29 cellular contexts compared by ENCODE assay signal in genomic region chr15:51060058-51060598, GRCh38. TPM values are rescaled to one million over a fixed set of nuclear protein-coding genes. Genes with fewer than 3 reads are reported as not detected.
"Had no signal": no experiment of that assay in that cellular context is flagged by ENCODE, and none has a peak within 500 bp of the region (broad histone marks: within the 10 kb centered on the region; RNA-seq: fewer than 3 reads in every experiment).

No MANE protein-coding gene starts in this region.

- H3K27me3 ChIP-seq: brain microvascular endothelial cell, Peyer's patch had no signal

- H3K36me3 ChIP-seq: brain microvascular endothelial cell, cardiac muscle cell, Peyer's patch had no signal

- H3K4me3 ChIP-seq: cardiac muscle cell, Peyer's patch had no signal

- H3K9me3 ChIP-seq: Peyer's patch had no signal

- DNase-seq: activated CD4-positive, alpha-beta T cell treated with anti-CD3 and anti-CD28 coated beads for 36 hours; activated CD4-positive, alpha-beta T cell treated with anti-CD3 and anti-CD28 coated beads, Interleukin-2, amount 10 ng/mL, durations not matched to agents 7 days and 5 days; activated CD4-positive, alpha-beta T cell treated with anti-CD3 and anti-CD28 coated beads, Interleukin-2, amount 50 U/mL, for 48 hours; activated CD8-positive, alpha-beta T cell treated with anti-CD3 and anti-CD28 coated beads, Interleukin-2, amount 10 ng/mL, durations not matched to agents 7 days and 5 days; activated gamma-delta T cell treated with Interleukin-2 at 50 U/mL for 16 hours; activated naive CD4-positive, alpha-beta T cell treated with anti-CD3 and anti-CD28 coated beads for 36 hours; activated T-cell treated with anti-CD3 and anti-CD28 coated beads, Interleukin-2, amount 50 U/mL, for 4 hours; aorta; brain microvascular endothelial cell; Kasumi-1; KG1; MM.1S; MV-4-11; NCI-H1092; NCI-H1436 treated with DMSO at 0.1 percent for 48 hours; NCI-H1694 treated with DMSO at 0.1 percent for 48 hours; NCI-H2029; NCI-H345; NCI-H524 treated with DMSO at 0.1 percent for 48 hours; Peyer's patch; RPMI8226; SIG-M5; SW 1271; T1000 had no signal

- H3K27ac ChIP-seq: brain microvascular endothelial cell, cardiac muscle cell, Peyer's patch had no signal

- ATAC-seq: activated CD4-positive, alpha-beta T cell treated with anti-CD3 and anti-CD28 coated beads for 36 hours; activated CD4-positive, CD25-positive, alpha-beta regulatory T cell treated with anti-CD3 and anti-CD28 coated beads, Interleukin-2, amount 50 U/mL, for 24 hours; activated CD8-positive, alpha-beta T cell treated with anti-CD3 and anti-CD28 coated beads, Interleukin-2, amount 10 ng/mL, durations not matched to agents 7 days and 5 days; activated naive CD4-positive, alpha-beta T cell treated with anti-CD3 and anti-CD28 coated beads, Interleukin-2, amount 50 U/mL, for 72 hours; activated T-cell treated with anti-CD3 and anti-CD28 coated beads, Interleukin-2, amount 50 U/mL, for 4 hours; Right ventricle myocardium inferior; WTC11 had no signal

- H3K4me1 ChIP-seq: Peyer's patch had no signal

RNA-seq across cellular contexts. Expression of gene TNFAIP8L3, which starts 34.6 kb away (rescaled TPM):
- total RNA-seq: activated CD4-positive, alpha-beta T cell treated with anti-CD3 and anti-CD28 coated beads for 36 hours; activated CD4-positive, alpha-beta T cell treated with anti-CD3 and anti-CD28 coated beads, Interleukin-2, amount 10 ng/mL, durations not matched to agents 7 days and 5 days; activated CD8-positive, alpha-beta T cell treated with anti-CD3 and anti-CD28 coated beads, Interleukin-2, amount 10 ng/mL, durations not matched to agents 7 days and 5 days; activated naive CD4-positive, alpha-beta T cell treated with anti-CD3 and anti-CD28 coated beads for 36 hours; cardiac muscle cell had no signal
- polyA plus RNA-seq: cardiac muscle cell had no signal
